9 cellular contexts compared by ENCODE assay signal in the genomic region with DNA sequence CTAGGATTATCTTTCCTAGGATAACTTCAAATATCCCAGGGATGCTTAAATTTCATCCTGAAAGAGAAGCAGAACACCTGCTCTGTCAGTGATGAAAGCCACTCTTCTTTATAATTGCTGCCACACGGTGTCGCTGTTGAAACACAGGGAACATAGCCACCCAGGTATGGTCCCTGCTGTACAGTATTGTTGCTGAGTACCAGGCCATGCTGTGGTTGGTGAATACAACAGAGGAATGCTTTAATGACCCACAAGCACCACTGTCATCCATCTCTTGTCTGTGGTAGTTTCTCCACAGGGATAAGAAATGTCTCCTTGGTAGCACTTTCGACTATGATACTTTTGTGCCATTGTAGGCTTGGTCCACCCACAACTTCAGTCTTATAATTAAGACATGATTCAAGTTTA.
DNase-seq lines count a peak whose midpoint lies in the region; ATAC-seq and TF ChIP-seq lines count a peak whose summit lies in the region.
"Had no signal": no experiment of that assay in that cellular context is flagged by ENCODE, and none has a peak within 500 bp of the region (broad histone marks: within the 10 kb centered on the region; RNA-seq: fewer than 3 reads in every experiment).

No MANE protein-coding gene starts in this region.

- no peaks in the 10 kb centered on the region for H3K9me3 ChIP-seq in OCI-LY7 (ENCODE audit: low read length)
- no peaks in the 10 kb centered on the region for H3K9me3 ChIP-seq in fibroblast of lung (ENCODE audit: control insufficient read depth, insufficient read depth, low read depth, low read length)
- H3K9me3 ChIP-seq in neural progenitor cell (ENCODE audit: low read depth), result no peaks in the 10 kb centered on the region

- H4K20me1 ChIP-seq in OCI-LY7 (ENCODE audit: insufficient read depth, low read length) (peaks cover 5% of the 10 kb centered on the region; the same call in 1 of the 2 replicates), fibroblast of lung (ENCODE audit: control insufficient read depth, extremely low read depth, insufficient read depth, low read length) (no peaks in the 10 kb centered on the region), neural progenitor cell (ENCODE audit: low read depth) (no peaks in the 10 kb centered on the region)

- H3K9me3 Mint-ChIP-seq in neural progenitor cell, result no peaks in the 10 kb centered on the region

- H3K4me2 ChIP-seq in OCI-LY7 (ENCODE audit: low read length) (no peak overlapping the region), fibroblast of lung (ENCODE audit: extremely low read depth, insufficient read depth, low read length) (no peak overlapping the region), neural progenitor cell (no peak overlapping the region)

- H2AFZ ChIP-seq in OCI-LY7 (ENCODE audit: low read length), result no peak overlapping the region
- no peak overlapping the region for H2AFZ ChIP-seq in fibroblast of lung (ENCODE audit: low read length)
- no peak overlapping the region for H2AFZ ChIP-seq in neural progenitor cell (replicated peaks)

- H3K9me2 ChIP-seq in OCI-LY7 (ENCODE audit: insufficient read depth, low read length), result no peaks in the 10 kb centered on the region

- CTCF ChIA-PET in OCI-LY7 (lab: Charles Lee; ENCODE audit: unreplicated experiment), result interaction anchor here (0.9 kb wide), 1 partner anchor 224 kb away, joined by 3 read pairs; no protein-coding TSS in a partner anchor

- H3K27me3 Mint-ChIP-seq in neural progenitor cell (ENCODE audit: insufficient read depth, low read depth), result no peaks in the 10 kb centered on the region

- H3K36me3 Mint-ChIP-seq in neural progenitor cell, result no peaks in the 10 kb centered on the region
- H3K36me3 Mint-ChIP-seq: activated naive CD8-positive, alpha-beta T cell had no signal

- H3K79me2 ChIP-seq in OCI-LY7 (ENCODE audit: insufficient read depth, low read depth, low read length) (no peaks in the 10 kb centered on the region), fibroblast of lung (ENCODE audit: control insufficient read depth, insufficient read depth, low read length) (no peaks in the 10 kb centered on the region), neural progenitor cell (ENCODE audit: low read depth) (no peaks in the 10 kb centered on the region)

- POLR2A ChIA-PET in OCI-LY7 (lab: Charles Lee), result interaction anchor here (2.0 kb wide), 1 partner anchor 228 kb away, joined by 5 read pairs; no protein-coding TSS in a partner anchor

- H3K27ac ChIP-seq in OCI-LY7 (ENCODE audit: low read depth, low read length, poor library complexity, severe bottlenecking) (no peak overlapping the region), fibroblast of lung (ENCODE audit: insufficient read depth, low read length) (no peak overlapping the region), neural progenitor cell (no peak overlapping the region), substantia nigra (ENCODE audit: low read depth, low read length, poor library complexity, severe bottlenecking) (no peak overlapping the region)

- H3K4me1 Mint-ChIP-seq in neural progenitor cell, result no peaks in the 10 kb centered on the region

- H3K4me3 ChIP-seq in OCI-LY7 (ENCODE audit: low read depth, low read length, poor library complexity, severe bottlenecking), result no peak overlapping the region
- no peak overlapping the region for H3K4me3 ChIP-seq in fibroblast of lung (replicated peaks in 1 of 4; ENCODE audit: control extremely low read depth in 1 of 4, insufficient read depth in 1 of 4, low read depth in 3 of 4, low read length in 4 of 4)
- no peak overlapping the region for H3K4me3 ChIP-seq in neural progenitor cell

- no peaks in the 10 kb centered on the region for H3F3A ChIP-seq in neural progenitor cell (ENCODE audit: low read depth)

- H3K4me3 Mint-ChIP-seq in neural progenitor cell, result no peak overlapping the region
- H3K4me3 Mint-ChIP-seq: activated naive CD8-positive, alpha-beta T cell had no signal

- H3K4me1 ChIP-seq in OCI-LY7 (ENCODE audit: insufficient read depth, low read length, poor library complexity, severe bottlenecking), result no peaks in the 10 kb centered on the region
- H3K4me1 ChIP-seq in fibroblast of lung (ENCODE audit: control insufficient read depth, extremely low read depth, insufficient read depth, low read length), result no peaks in the 10 kb centered on the region
- no peaks in the 10 kb centered on the region for H3K4me1 ChIP-seq in neural progenitor cell

- DNase-seq in CMK (ENCODE audit: low read depth) (peak; percentile 45), HT-29 (ENCODE audit: low spot score) (peak; percentile 92), OCI-LY7 (ENCODE audit: low spot score) (peak; percentile 71), activated T-cell treated with anti-CD3 and anti-CD28 coated beads for 48 hours (ENCODE audit: low read depth) (peak; percentile 42), fibroblast of lung (ENCODE audit: low read depth in 2 of 2) (peak; percentile 49 to 66), neural progenitor cell (ENCODE audit: low spot score) (peak; percentile 81), substantia nigra (lab: John Stamatoyannopoulos, UW) (peak in 34 of 49 donors; percentile 1 to 65 (median 27))

- H3K27ac Mint-ChIP-seq in neural progenitor cell, result no peak overlapping the region
- H3K27ac Mint-ChIP-seq: activated naive CD8-positive, alpha-beta T cell had no signal

- intact Hi-C loops in OCI-LY7 (cut with micrococcal nuclease; ENCODE audit: unreplicated experiment), result loop anchor here (1.0 to 5.0 kb wide), 5 partner anchors 107 to 265 kb away; no protein-coding TSS in a partner anchor

- peak; percentile 93 for TF ChIP-seq CTCF in OCI-LY7 (conservative IDR thresholded peaks at IDR 0.05; ENCODE audit: low read length)
- peak; percentile 77 to 83 for TF ChIP-seq CTCF in fibroblast of lung (conservative IDR thresholded peaks at IDR 0.05 in 1 of 2, IDR thresholded peaks at IDR 0.05 in 1 of 2; ENCODE audit: low read depth in 1 of 2, low read length in 2 of 2)
- peak; percentile 94 for TF ChIP-seq CTCF in neural progenitor cell (IDR thresholded peaks at IDR 0.05)

- ATAC-seq in GM19372 (IDR thresholded peaks at IDR 0.05; ENCODE audit: low read depth, unreplicated experiment), result peak; percentile 81

- no TSS peak for BruUV-seq in OCI-LY7 (replicated peaks; lab: Mats Ljungman, UMichigan)

- H3K9ac ChIP-seq in fibroblast of lung (ENCODE audit: insufficient read depth, low read length), result no peak overlapping the region
- H3K9ac ChIP-seq in neural progenitor cell, result no peak overlapping the region

- H3K36me3 ChIP-seq in OCI-LY7 (ENCODE audit: insufficient read depth, low read length), result no peaks in the 10 kb centered on the region
- no peaks in the 10 kb centered on the region for H3K36me3 ChIP-seq in fibroblast of lung (ENCODE audit: control insufficient read depth, insufficient read depth, low read length)
- no peaks in the 10 kb centered on the region for H3K36me3 ChIP-seq in neural progenitor cell

- H3K27me3 ChIP-seq in fibroblast of lung (ENCODE audit: control insufficient read depth, insufficient read depth, low read length) (peaks cover 2% of the 10 kb centered on the region), neural progenitor cell (no peaks in the 10 kb centered on the region)

Comparison
In these comparisons a context has a peak if more than half of its experiments do, and no peak if none do; other contexts are left out.
1. DNase-seq: peak in every context shown above with its lines; median percentile 92 in HT-29; 81 in neural progenitor cell; 71 in OCI-LY7; 58 in fibroblast of lung; 45 in CMK; 42 in activated T-cell treated with anti-CD3 and anti-CD28 coated beads for 48 hours; 27 in substantia nigra.